ENCODE assay signal across 8 cellular contexts in genomic region chr11:68842427-68843051, GRCh38. TPM values are rescaled to one million over a fixed set of nuclear protein-coding genes. Genes with fewer than 3 reads are reported as not detected.
DNase-seq lines count a peak whose midpoint lies in the region; ATAC-seq and TF ChIP-seq lines count a peak whose summit lies in the region.

No MANE protein-coding gene starts in this region.

- no peaks in the 10 kb centered on the region for H3K9me3 Mint-ChIP-seq in MCF 10A (ENCODE audit: unreplicated experiment)
- no peaks in the 10 kb centered on the region for H3K9me3 Mint-ChIP-seq in naive thymus-derived CD8-positive, alpha-beta T cell

- peak overlapping the region; percentile 45 for H3K4me3 ChIP-seq in AG09309 (ENCODE audit: control insufficient read depth, low read depth, low read length)
- H3K4me3 ChIP-seq in Jurkat, Clone E6-1 (ENCODE audit: low read length) = peak overlapping the region; percentile 51

- DNase-seq in AG09309 (ENCODE audit: low read depth) = no peak
- DNase-seq in Jurkat, Clone E6-1 (ENCODE audit: low read depth, low spot score) = no peak
- no peak for DNase-seq in MCF 10A (ENCODE audit: unreplicated experiment)
- peak in 1 of 10 donors; percentile 3 for DNase-seq in naive thymus-derived CD8-positive, alpha-beta T cell
- no peak for DNase-seq in effector CD4-positive, alpha-beta T cell
- DNase-seq in Ammon's horn (ENCODE audit: low spot score) = no peak
- DNase-seq in SW480 (ENCODE audit: low spot score) = no peak
- no peak for DNase-seq in GOT3 (lab: John Stamatoyannopoulos, UW)

- H3K36me3 Mint-ChIP-seq in MCF 10A (ENCODE audit: insufficient read depth, unreplicated experiment) = no peaks in the 10 kb centered on the region
- no peaks in the 10 kb centered on the region for H3K36me3 Mint-ChIP-seq in naive thymus-derived CD8-positive, alpha-beta T cell

- BruUV-seq in MCF 10A (replicated peaks; lab: Mats Ljungman, UMichigan) = no TSS peak

- CTCF ChIA-PET in MCF 10A (lab: Yijun Ruan, JAX) = interaction anchor here (0.6 to 1.7 kb wide), 9 partner anchors 10 to 259 kb away, joined by 3 to 4 read pairs (median 3); no protein-coding TSS in a partner anchor

- POLR2A ChIA-PET in MCF 10A (lab: Yijun Ruan, JAX) = interaction anchor here (1.0 to 2.3 kb wide), 6 partner anchors 10 to 489 kb away, joined by 3 to 9 read pairs (median 3); no protein-coding TSS in a partner anchor
- POLR2A ChIA-PET in naive thymus-derived CD8-positive, alpha-beta T cell (lab: Charles Lee) = interaction anchor here (0.6 to 3.8 kb wide), 8 partner anchors 8 to 238 kb away, joined by 3 to 72 read pairs (median 4); no protein-coding TSS in a partner anchor

- H3K4me1 Mint-ChIP-seq in MCF 10A (ENCODE audit: insufficient read depth, unreplicated experiment) = peaks cover 10% of the 10 kb centered on the region
- H3K4me1 Mint-ChIP-seq in naive thymus-derived CD8-positive, alpha-beta T cell = peaks cover 18 to 41% (median 38%) of the 10 kb centered on the region in 4 donors

- ATAC-seq in naive thymus-derived CD8-positive, alpha-beta T cell = no peak

- no peak overlapping the region for H3K27ac Mint-ChIP-seq in MCF 10A (ENCODE audit: low read depth, unreplicated experiment)
- H3K27ac Mint-ChIP-seq in naive thymus-derived CD8-positive, alpha-beta T cell = peak overlapping the region; percentile 57 to 95 (median 88)

- H3K4me3 Mint-ChIP-seq in MCF 10A (ENCODE audit: unreplicated experiment) = peak overlapping the region; percentile 58
- peak overlapping the region; percentile 84 to 98 (median 94) for H3K4me3 Mint-ChIP-seq in naive thymus-derived CD8-positive, alpha-beta T cell

- TF ChIP-seq CTCF in AG09309 (IDR thresholded peaks at IDR 0.05; ENCODE audit: control insufficient read depth, insufficient read depth, low read depth, low read length, missing control alignments) (no peak), MCF 10A (IDR thresholded peaks at IDR 0.05; ENCODE audit: unreplicated experiment) (no peak)

- intact Hi-C loops in MCF 10A (cut with micrococcal nuclease) = loop anchor here (10.0 kb wide), 1 partner anchor 242 kb away; no protein-coding TSS in a partner anchor

- H3K27me3 Mint-ChIP-seq in MCF 10A (ENCODE audit: insufficient read depth, unreplicated experiment) = no peaks in the 10 kb centered on the region
- H3K27me3 Mint-ChIP-seq in naive thymus-derived CD8-positive, alpha-beta T cell = no peaks in the 10 kb centered on the region

RNA-seq across cellular contexts. Expression of gene CPT1A, which starts 0.8 kb away (rescaled TPM):
- 34.5 TPM for polyA plus RNA-seq in Jurkat, Clone E6-1 (2012; ENCODE audit: insufficient read depth, insufficient read length)
- total RNA-seq in MCF 10A (2022) = 31.8 and 34.0 TPM in 2 replicates
- 10 to 100 TPM; 23.3 to 34.4 TPM for total RNA-seq in naive thymus-derived CD8-positive, alpha-beta T cell
- polyA plus RNA-seq in naive thymus-derived CD8-positive, alpha-beta T cell = 1 to 10 TPM; 3.1 to 4.7 (median 3.4) TPM
